In the genomic region with DNA sequence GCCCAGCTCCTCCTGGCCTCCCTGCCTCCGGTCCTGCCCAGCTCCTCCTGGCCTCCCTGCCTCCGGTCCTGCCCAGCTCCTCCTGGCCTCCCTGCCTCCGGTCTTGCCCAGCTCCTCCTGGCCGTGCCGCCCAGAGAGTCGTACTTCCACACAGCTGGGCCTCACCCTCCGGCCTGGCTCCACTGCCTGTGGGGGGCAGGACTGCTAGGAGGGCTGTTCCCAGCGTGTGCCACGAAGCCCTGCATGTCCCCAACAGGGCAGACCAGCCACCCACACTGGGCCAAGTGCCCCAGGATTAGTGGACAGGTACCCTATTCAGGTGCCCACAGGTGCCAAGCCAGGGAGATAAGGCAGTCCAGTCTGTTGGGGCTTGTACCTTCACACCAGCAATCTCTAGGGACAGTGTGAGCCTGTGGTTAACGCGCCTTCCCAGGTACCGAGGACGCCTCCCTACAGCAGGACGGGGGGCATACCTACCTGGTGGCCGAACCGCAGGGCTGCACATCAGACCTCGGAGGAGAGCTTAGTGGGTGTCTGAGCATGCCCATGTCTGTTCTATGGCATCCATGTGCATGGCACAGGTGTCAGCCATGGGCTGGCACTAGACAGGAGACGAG, we compare ENCODE assay signal across 1 cellular context.
TF ChIP-seq lines count a peak whose summit lies in the region.

No MANE protein-coding gene starts in this region.

TF ChIP-seq in H1, 55 proteins besides CTCF, POLR2A, EP300 and RAD21:
- TF ChIP-seq KDM1A (IDR thresholded peaks at IDR 0.05; ENCODE audit: borderline replicate concordance, low read length) (no peak), POU5F1 (IDR thresholded peaks at IDR 0.05; ENCODE audit: low read depth, low read length) (no peak), POLR2AphosphoS5 (IDR thresholded peaks at IDR 0.05; ENCODE audit: low read depth, low read length) (no peak), JUND (IDR thresholded peaks at IDR 0.05; ENCODE audit: low read length) (no peak), TCF12 (IDR thresholded peaks at IDR 0.05; ENCODE audit: low read depth, low read length) (no peak), EGR1 (IDR thresholded peaks at IDR 0.05; ENCODE audit: borderline replicate concordance, low read depth, low read length) (no peak), SUZ12 (IDR thresholded peaks at IDR 0.05; ENCODE audit: low read length) (no peak), SRF (IDR thresholded peaks at IDR 0.05; ENCODE audit: low read depth, low read length) (no peak), BRCA1 (IDR thresholded peaks at IDR 0.05; ENCODE audit: low read depth, low read length) (no peak), CHD1 (IDR thresholded peaks at IDR 0.05; ENCODE audit: low read depth, low read length) (no peak), EZH2 (IDR thresholded peaks at IDR 0.05; ENCODE audit: low read depth, low read length, severe bottlenecking) (no peak), RXRA (IDR thresholded peaks at IDR 0.05; ENCODE audit: insufficient read depth, low read depth, low read length) (no peak), SIX5 (IDR thresholded peaks at IDR 0.05; ENCODE audit: low read depth, low read length) (no peak), YY1 (IDR thresholded peaks at IDR 0.05; ENCODE audit: low read depth, low read length) (no peak), ASH2L (IDR thresholded peaks at IDR 0.05; ENCODE audit: low read length) (no peak)
- TF ChIP-seq, protein P1, sequence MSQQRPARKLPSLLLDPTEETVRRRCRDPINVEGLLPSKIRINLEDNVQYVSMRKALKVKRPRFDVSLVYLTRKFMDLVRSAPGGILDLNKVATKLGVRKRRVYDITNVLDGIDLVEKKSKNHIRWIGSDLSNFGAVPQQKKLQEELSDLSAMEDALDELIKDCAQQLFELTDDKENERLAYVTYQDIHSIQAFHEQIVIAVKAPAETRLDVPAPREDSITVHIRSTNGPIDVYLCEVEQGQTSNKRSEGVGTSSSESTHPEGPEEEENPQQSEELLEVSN (IDR thresholded peaks at IDR 0.05) = no peak
- TF ChIP-seq, protein P2, sequence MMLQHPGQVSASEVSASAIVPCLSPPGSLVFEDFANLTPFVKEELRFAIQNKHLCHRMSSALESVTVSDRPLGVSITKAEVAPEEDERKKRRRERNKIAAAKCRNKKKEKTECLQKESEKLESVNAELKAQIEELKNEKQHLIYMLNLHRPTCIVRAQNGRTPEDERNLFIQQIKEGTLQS (IDR thresholded peaks at IDR 0.05; ENCODE audit: insufficient read depth, low read depth, low read length) = no peak
